7 cellular contexts compared by ENCODE assay signal in the genomic region with DNA sequence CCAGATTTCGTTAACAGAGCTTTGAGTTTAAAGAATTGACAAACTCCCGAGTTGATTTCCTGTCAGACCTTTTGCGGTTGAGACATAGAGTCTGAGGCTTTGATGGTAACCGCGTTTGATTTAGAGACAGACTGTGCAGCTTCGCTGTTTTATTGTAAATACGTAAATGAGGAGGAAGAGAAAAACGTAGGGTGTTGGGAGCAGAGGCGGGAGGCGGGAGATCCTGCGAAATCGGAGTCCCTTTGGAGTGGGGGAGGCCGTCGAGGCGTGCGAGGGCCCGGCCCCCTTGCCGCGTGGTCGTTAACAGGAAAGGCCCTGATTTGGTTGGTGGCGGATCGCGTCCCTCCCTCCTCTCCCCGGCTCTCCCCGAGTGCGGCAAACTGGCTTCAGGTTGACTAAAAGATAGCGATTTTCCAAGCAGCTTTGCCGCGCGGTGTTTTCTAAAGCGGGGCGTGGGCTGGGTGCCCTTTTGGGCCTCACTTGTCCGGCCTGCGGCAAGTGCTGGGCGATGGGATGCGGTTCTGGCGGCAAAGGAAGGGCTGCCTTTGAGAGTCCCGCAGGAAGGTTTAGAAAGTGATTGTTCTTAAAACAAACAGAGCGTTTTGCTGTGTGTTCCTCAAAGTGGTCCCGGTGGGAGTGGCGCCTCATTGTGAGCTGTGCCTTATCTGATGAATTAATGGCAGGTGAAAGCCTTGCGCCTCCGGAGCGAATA. TPM values are rescaled to one million over a fixed set of nuclear protein-coding genes. Genes with fewer than 3 reads are reported as not detected.
DNase-seq lines count a peak whose midpoint lies in the region; ATAC-seq, FAIRE-seq and TF ChIP-seq lines count a peak whose summit lies in the region.

No MANE protein-coding gene starts in this region.

- H3K9me3 ChIP-seq in left ventricle myocardium inferior (replicated peaks), result no peaks in the 10 kb centered on the region
- H3K9me3 ChIP-seq in prostate gland, result no peaks in the 10 kb centered on the region

- peak overlapping the region; percentile 88 for H3K27ac ChIP-seq in left ventricle myocardium inferior (replicated peaks)
- peak overlapping the region; percentile 88 to 93 for H3K27ac ChIP-seq in prostate gland

- intact Hi-C loops in left ventricle myocardium inferior (cut with micrococcal nuclease) (no loop called here), prostate gland (cut with DNase I) (no loop called here)

- H3K27me3 ChIP-seq in left ventricle myocardium inferior (ENCODE audit: low read depth) (no peaks in the 10 kb centered on the region), prostate gland (replicated peaks; ENCODE audit: insufficient read depth) (no peaks in the 10 kb centered on the region)

- no peak for TF ChIP-seq CTCF in left ventricle myocardium inferior (IDR thresholded peaks at IDR 0.05; ENCODE audit: borderline replicate concordance)
- no peak for TF ChIP-seq CTCF in prostate gland (IDR thresholded peaks at IDR 0.05)

- peak; percentile 43 to 45 for ATAC-seq in activated naive CD4-positive, alpha-beta T cell treated with anti-CD3 and anti-CD28 coated beads, Interleukin-2, amount 50 U/mL, for 72 hours

- DNase-seq in HCEC 1CT (peak; percentile 13), RCC 7860 (ENCODE audit: low spot score) (peak; percentile 17), left ventricle myocardium inferior (peak; percentile 24), prostate gland (ENCODE audit: low spot score) (peak; percentile 25), HPDE6-E6E7 (ENCODE audit: extremely low spot score) (no peak), LoVo (ENCODE audit: low spot score) (no peak)
- peak; percentile 21 to 63 for DNase-seq in activated naive CD4-positive, alpha-beta T cell treated with anti-CD3 and anti-CD28 coated beads, Interleukin-2, amount 50 U/mL, for 72 hours (ENCODE audit: low spot score in 2 of 2)

- peak overlapping the region; percentile 71 for H3K4me3 ChIP-seq in left ventricle myocardium inferior
- H3K4me3 ChIP-seq in prostate gland, result peak overlapping the region; percentile 45 to 46

- peaks cover 0 to 9% of the 10 kb centered on the region in 2 donors for H3K36me3 Mint-ChIP-seq in activated naive CD4-positive, alpha-beta T cell treated with anti-CD3 and anti-CD28 coated beads, Interleukin-2, amount 50 U/mL, for 72 hours

- FAIRE-seq in RCC 7860 (lab: Jason Lieb, UNC), result peak; percentile 65

- no peaks in the 10 kb centered on the region for H3K9me3 Mint-ChIP-seq in activated naive CD4-positive, alpha-beta T cell treated with anti-CD3 and anti-CD28 coated beads, Interleukin-2, amount 50 U/mL, for 72 hours

- peak; percentile 24 for TF ChIP-seq POLR2A in prostate gland (IDR thresholded peaks at IDR 0.05)

- under 1% methylated on average over 36 of the region's 44 CpGs for WGBS in prostate gland

- H3K36me3 ChIP-seq in left ventricle myocardium inferior (no peaks in the 10 kb centered on the region), prostate gland (no peaks in the 10 kb centered on the region)

- peak overlapping the region; percentile 93 to 98 for H3K27ac Mint-ChIP-seq in activated naive CD4-positive, alpha-beta T cell treated with anti-CD3 and anti-CD28 coated beads, Interleukin-2, amount 50 U/mL, for 72 hours

- H3K4me1 ChIP-seq in left ventricle myocardium inferior, result peaks cover 11% of the 10 kb centered on the region
- no peaks in the 10 kb centered on the region for H3K4me1 ChIP-seq in prostate gland (replicated peaks)

RNA-seq across cellular contexts. Expression of a gene that starts 0.9 kb away (rescaled TPM):
- total RNA-seq in activated naive CD4-positive, alpha-beta T cell treated with anti-CD3 and anti-CD28 coated beads, Interleukin-2, amount 50 U/mL, for 72 hours, result 10 to 100 TPM in 1 of 2 donors, 1 to 10 TPM in 1; 3.6 to 28.3 TPM
- total RNA-seq in left ventricle myocardium inferior (6.8 TPM), prostate gland (10 to 100 TPM in 1 of 2 donors, 1 to 10 TPM in 1; 5.9 to 47.6 TPM)

Comparison
In these comparisons a context has a peak if more than half of its experiments do, and no peak if none do; other contexts are left out.
1. DNase-seq: peak in HCEC 1CT (single experiment), RCC 7860 (single experiment), activated naive CD4-positive, alpha-beta T cell treated with anti-CD3 and anti-CD28 coated beads, Interleukin-2, amount 50 U/mL, for 72 hours (2 of 2), left ventricle myocardium inferior (single experiment) and prostate gland (single experiment); none in HPDE6-E6E7 (single experiment) and LoVo (single experiment).